Comparison of ENCODE assay signal across 24 cellular contexts in genomic region chr1:113531321-113531720, GRCh38.
DNase-seq lines count a peak whose midpoint lies in the region; ATAC-seq, FAIRE-seq and TF ChIP-seq lines count a peak whose summit lies in the region.
"Had no signal": no experiment of that assay in that cellular context is flagged by ENCODE, and none has a peak within 500 bp of the region (broad histone marks: within the 10 kb centered on the region; RNA-seq: fewer than 3 reads in every experiment).

No MANE protein-coding gene starts in this region.

- peak; percentile 26 for ATAC-seq in left colon
- no peak for ATAC-seq in GM18498 (IDR thresholded peaks at IDR 0.05; ENCODE audit: unreplicated experiment)
- ATAC-seq: CD8-positive, alpha-beta T cell; Right ventricle myocardium inferior had no signal

- peak overlapping the region; percentile 35; the same call in 1 of the 2 replicates for H3K27ac ChIP-seq in VCaP
- H3K27ac ChIP-seq: C4-2B, KMS-11, PC-9, SJCRH30 had no signal

- TF ChIP-seq CTCF in AG10803 (conservative IDR thresholded peaks at IDR 0.05; ENCODE audit: low read length) = no peak
- TF ChIP-seq CTCF in VCaP (conservative IDR thresholded peaks at IDR 0.05) = no peak

- FAIRE-seq in GM12892 (lab: Jason Lieb, UNC) = peak; percentile 24
- FAIRE-seq: HTR-8/SVneo had no signal

- H3K4me3 ChIP-seq in AG10803 (ENCODE audit: low read length) = no peak overlapping the region
- H3K4me3 ChIP-seq: PC-9, SJCRH30 had no signal

- DNase-seq in AG10803 (ENCODE audit: low read depth) (peak; percentile 80), GM12892 (ENCODE audit: insufficient read length) (no peak), left colon (no peak), hepatic stellate cell (ENCODE audit: low spot score) (no peak)
- no peak for DNase-seq in stimulated activated naive CD4-positive, alpha-beta T cell treated with Interleukin-2 at 50 U/mL for 16 hours (lab: John Stamatoyannopoulos, UW)
- DNase-seq: Caco-2; CD8-positive, alpha-beta T cell; EL; GDM1; H7; MM.1S; NCI-H2029; NCI-H446 treated with DMSO at 0.1 percent for 48 hours; NCI-H526; NCI-H82; NK-92 treated with Interleukin-12 subunit alpha and Interleukin-12 subunit beta, amount 100 ng/mL, for 24 hours; PC-9; SJCRH30 had no signal

- intact Hi-C loops in left colon (cut with DNase I, micrococcal nuclease) = no loop called here

- no peak for TF ChIP-seq POLR2A in GM12892 (IDR thresholded peaks at IDR 0.05; ENCODE audit: low read depth, low read length)
